17 cellular contexts compared by ENCODE assay signal in genomic region chr6:64255000-64255399, GRCh38.
"Had no signal": no experiment of that assay in that cellular context is flagged by ENCODE, and none has a peak within 500 bp of the region (broad histone marks: within the 10 kb centered on the region; RNA-seq: fewer than 3 reads in every experiment).

No MANE protein-coding gene starts in this region.

- H3K36me3 ChIP-seq: ascending aorta, breast epithelium, gastrocnemius medialis, left lung, spleen, upper lobe of right lung had no signal

- H3K27ac ChIP-seq: ascending aorta, breast epithelium, coronary artery, gastrocnemius medialis, left lung, spleen, upper lobe of right lung had no signal

- FAIRE-seq: endometrium had no signal

- H3K27me3 ChIP-seq: ascending aorta, breast epithelium, gastrocnemius medialis, left lung, spleen, upper lobe of right lung had no signal

- H3K9me3 ChIP-seq: ascending aorta, breast epithelium, gastrocnemius medialis, left lung, spleen, upper lobe of right lung had no signal

- H3K4me1 ChIP-seq: ascending aorta, breast epithelium, gastrocnemius medialis, left lung, spleen, upper lobe of right lung had no signal

- DNase-seq: activated CD4-positive, CD25-positive, alpha-beta regulatory T cell treated with anti-CD3 and anti-CD28 coated beads, Interleukin-2, amount 50 U/mL, for 72 hours; activated gamma-delta T cell; activated T-cell treated with anti-CD3 and anti-CD28 coated beads, Interleukin-2, amount 50 U/mL, for 72 hours; gastrocnemius medialis; head of caudate nucleus; kidney; left lung; nucleus accumbens; posterior cingulate gyrus; retina; spleen; stimulated activated naive B cell treated with anti-CD40 and anti-IgM and Interleukin-4, amounts not matched to agents 10 μg/mL and 1 μg/mL and 100 μg/mL, for 72 hours; upper lobe of right lung had no signal

- ATAC-seq: activated T-cell treated with anti-CD3 and anti-CD28 coated beads, Interleukin-2, amount 50 U/mL, for 72 hours; gastrocnemius medialis; left lung; stimulated activated naive B cell treated with anti-CD40 and anti-IgM and Interleukin-4, amounts not matched to agents 10 μg/mL and 1 μg/mL and 100 μg/mL, for 72 hours; upper lobe of right lung had no signal

- H3K4me3 ChIP-seq: ascending aorta, breast epithelium, coronary artery, gastrocnemius medialis, left lung, spleen, upper lobe of right lung had no signal
